ENCODE assay signal across 24 cellular contexts in genomic region chr10:25999295-25999981, GRCh38.
DNase-seq lines count a peak whose midpoint lies in the region; ATAC-seq and TF ChIP-seq lines count a peak whose summit lies in the region.
"Had no signal": no experiment of that assay in that cellular context is flagged by ENCODE, and none has a peak within 500 bp of the region (broad histone marks: within the 10 kb centered on the region; RNA-seq: fewer than 3 reads in every experiment).

No MANE protein-coding gene starts in this region.

- peak; percentile 77 for ATAC-seq in GM18868 (IDR thresholded peaks at IDR 0.05; ENCODE audit: unreplicated experiment)
- ATAC-seq in HG03378 (IDR thresholded peaks at IDR 0.05; ENCODE audit: unreplicated experiment) = peak; percentile 59
- peak; percentile 11 for ATAC-seq in activated T-helper 17 cell treated with anti-CD3 and anti-CD28 coated beads, Interleukin-2, amount 50 U/mL, for 72 hours (replicated peaks)
- ATAC-seq in HG02938 (IDR thresholded peaks at IDR 0.05; ENCODE audit: unreplicated experiment) = no peak
- ATAC-seq: A549; CD8-positive, alpha-beta T cell had no signal

- DNase-seq in hepatic stellate cell (ENCODE audit: low spot score) = no peak
- DNase-seq in EL = no peak
- no peak for DNase-seq in GM10266 (ENCODE audit: extremely low spot score)
- DNase-seq: AML-193; Caco-2; CD8-positive, alpha-beta T cell; GDM1; HCEC 1CT; NCI-H1048; NCI-H1417 treated with DMSO at 0.1 percent for 48 hours; NCI-H1694 treated with DMSO at 0.1 percent for 48 hours; NCI-H2081; NCI-H226; NCI-H510A; NCI-H69; Peyer's patch; SHP77 treated with DMSO at 0.1 percent for 48 hours; T-helper 1 cell had no signal

- H3K36me3 Mint-ChIP-seq in activated T-helper 17 cell treated with anti-CD3 and anti-CD28 coated beads, Interleukin-2, amount 50 U/mL, for 72 hours (ENCODE audit: low read depth) = no peaks in the 10 kb centered on the region
- H3K36me3 Mint-ChIP-seq: CD8-positive, alpha-beta T cell had no signal

- peaks cover 6% of the 10 kb centered on the region for H3K4me1 Mint-ChIP-seq in activated T-helper 17 cell treated with anti-CD3 and anti-CD28 coated beads, Interleukin-2, amount 50 U/mL, for 72 hours
- H3K4me1 Mint-ChIP-seq: IgD-negative memory B cell had no signal

- H3K27ac Mint-ChIP-seq in activated T-helper 17 cell treated with anti-CD3 and anti-CD28 coated beads, Interleukin-2, amount 50 U/mL, for 72 hours = no peak overlapping the region
- H3K27ac Mint-ChIP-seq: CD8-positive, alpha-beta T cell; IgD-negative memory B cell had no signal

- peaks cover 8% of the 10 kb centered on the region for H3K27me3 Mint-ChIP-seq in activated T-helper 17 cell treated with anti-CD3 and anti-CD28 coated beads, Interleukin-2, amount 50 U/mL, for 72 hours

- no peak overlapping the region for H3K4me3 Mint-ChIP-seq in activated T-helper 17 cell treated with anti-CD3 and anti-CD28 coated beads, Interleukin-2, amount 50 U/mL, for 72 hours
- H3K4me3 Mint-ChIP-seq: CD8-positive, alpha-beta T cell; IgD-negative memory B cell had no signal

- no peak for TF ChIP-seq CTCF in GM10266 (IDR thresholded peaks at IDR 0.05; ENCODE audit: control insufficient read depth, insufficient read depth, low read depth, missing control alignments)

- no peaks in the 10 kb centered on the region for H3K9me3 Mint-ChIP-seq in activated T-helper 17 cell treated with anti-CD3 and anti-CD28 coated beads, Interleukin-2, amount 50 U/mL, for 72 hours
- H3K9me3 Mint-ChIP-seq: CD8-positive, alpha-beta T cell had no signal
